8 cellular contexts compared by ENCODE assay signal in genomic region chr11:43578346-43579170, GRCh38.
DNase-seq lines count a peak whose midpoint lies in the region; ATAC-seq, FAIRE-seq and TF ChIP-seq lines count a peak whose summit lies in the region.

No MANE protein-coding gene starts in this region.

- intact Hi-C loops in HepG2 (cut with micrococcal nuclease; ENCODE audit: unreplicated experiment): loop anchor here (5.0 kb wide), 2 partner anchors 104 to 274 kb away; partner anchors contain the start of gene HSD17B12
- intact Hi-C loops in right lobe of liver (cut with DNase I): no loop called here

- FAIRE-seq in HepG2 (lab: Jason Lieb, UNC): no peak

- CTCF ChIA-PET in HepG2 (lab: Yijun Ruan, JAX; ENCODE audit: low intra/inter-chr PET ratio, low total read pairs): no interaction called here

- no peak for ATAC-seq in HepG2
- no peak for ATAC-seq in right lobe of liver
- ATAC-seq in HG02798 (IDR thresholded peaks at IDR 0.05; ENCODE audit: poor library complexity, unreplicated experiment): no peak
- no peak for ATAC-seq in HG02884 (IDR thresholded peaks at IDR 0.05; ENCODE audit: unreplicated experiment)

- H3K79me2 ChIP-seq in HepG2 (ENCODE audit: insufficient read depth, low read length): no peaks in the 10 kb centered on the region

- peaks cover 4% of the 10 kb centered on the region; the same call in 1 of the 2 replicates for H4K20me1 ChIP-seq in HepG2 (ENCODE audit: insufficient read depth, low read length)

- H3K4me2 ChIP-seq in HepG2 (ENCODE audit: low read depth, low read length): peak overlapping the region; percentile 76

- POLR2A ChIA-PET in HepG2 (lab: Yijun Ruan, JAX): no interaction called here

- peak overlapping the region in 2 of 3 experiments; percentile 65 to 73; a peak in 2 of 6 replicates for H3K4me3 ChIP-seq in HepG2 (replicated peaks in 1 of 3; ENCODE audit: insufficient read depth in 1 of 3, low read depth in 2 of 3, low read length in 3 of 3)
- H3K4me3 ChIP-seq in right lobe of liver: peak overlapping the region in 1 of 3 donors; percentile 46
- H3K4me3 ChIP-seq in adipocyte (ENCODE audit: low read length): peak overlapping the region; percentile 80

- H3K4me1 ChIP-seq in HepG2 (ENCODE audit: insufficient read depth, low read length): no peaks in the 10 kb centered on the region
- H3K4me1 ChIP-seq in right lobe of liver: peaks cover 0 to 10% (median 3%) of the 10 kb centered on the region in 4 donors
- peaks cover 39% of the 10 kb centered on the region for H3K4me1 ChIP-seq in adipocyte (ENCODE audit: control insufficient read depth, insufficient read depth, low read length)

- H3K9ac ChIP-seq in HepG2 (ENCODE audit: insufficient read depth, low read depth, low read length): no peak overlapping the region
- H3K9ac ChIP-seq in adipocyte (ENCODE audit: low read length): no peak overlapping the region

- peaks cover 14 to 91% of the 10 kb centered on the region in 2 experiments for H3K27me3 ChIP-seq in HepG2 (ENCODE audit: control insufficient read depth in 1 of 2, insufficient read depth in 2 of 2, low read length in 2 of 2)
- H3K27me3 ChIP-seq in right lobe of liver: peaks cover 3 to 6% of the 10 kb centered on the region in 2 donors
- H3K27me3 ChIP-seq in adipocyte (replicated peaks; ENCODE audit: control insufficient read depth, insufficient read depth, low read length): peaks cover 41% of the 10 kb centered on the region

- 8% methylated on average over 28 of the region's 35 CpGs for WGBS in HepG2 (ENCODE audit: low lambda C conversion rate)
- WGBS in right lobe of liver (ENCODE audit: insufficient coverage, low coverage, low lambda C conversion rate, missing lambda C conversion rate): 3% methylated on average over 28 of the region's 35 CpGs

- TF ChIP-seq CTCF in HepG2 (CRISPR knock-in tag; IDR thresholded peaks at IDR 0.05) (no peak), right lobe of liver (IDR thresholded peaks at IDR 0.05) (no peak)

- in situ Hi-C loops in HepG2 (cut with HindIII; ENCODE audit: extremely low pct_ligation_motif_present, low pct_unique_long_range_greater_than_20kb): no loop called here

- no peaks in the 10 kb centered on the region for H3K9me3 ChIP-seq in HepG2 (ENCODE audit: low read length)
- no peaks in the 10 kb centered on the region for H3K9me3 ChIP-seq in right lobe of liver
- no peaks in the 10 kb centered on the region for H3K9me3 ChIP-seq in adipocyte (ENCODE audit: control insufficient read depth, low read length)

- H3K36me3 ChIP-seq in HepG2 (replicated peaks in 1 of 2; ENCODE audit: control insufficient read depth in 1 of 2, insufficient read depth in 2 of 2, low read length in 2 of 2): no peaks in the 10 kb centered on the region
- no peaks in the 10 kb centered on the region for H3K36me3 ChIP-seq in right lobe of liver
- H3K36me3 ChIP-seq in adipocyte (ENCODE audit: control insufficient read depth, insufficient read depth, low read length, severe bottlenecking): no peaks in the 10 kb centered on the region

- DNase-seq in HepG2 (ENCODE audit: low spot score): no peak
- DNase-seq in right lobe of liver: no peak
- DNase-seq in adipocyte (ENCODE audit: low read depth): peak; percentile 33
- DNase-seq in kidney tubule cell (ENCODE audit: low spot score): peak; percentile 51
- no peak for DNase-seq in COLO668 (lab: John Stamatoyannopoulos, UW; ENCODE audit: unreplicated experiment)
- DNase-seq in Ammon's horn (ENCODE audit: low spot score): no peak

- H3K27ac ChIP-seq in HepG2 (ENCODE audit: extremely low read length, insufficient read depth, low read length): no peak overlapping the region
- H3K27ac ChIP-seq in right lobe of liver: no peak overlapping the region

- no peak for TF ChIP-seq RAD21 in HepG2 (CRISPR knock-in tag; IDR thresholded peaks at IDR 0.05)

- TF ChIP-seq POLR2A in HepG2 (IDR thresholded peaks at IDR 0.05; ENCODE audit: insufficient read depth in 1 of 2, low read depth in 2 of 2, low read length in 2 of 2): no peak
- TF ChIP-seq POLR2A in right lobe of liver (IDR thresholded peaks at IDR 0.05): no peak

- H2AFZ ChIP-seq in HepG2 (ENCODE audit: low read length): no peak overlapping the region

- TF ChIP-seq EP300 in HepG2 (IDR thresholded peaks at IDR 0.05; ENCODE audit: low read depth in 2 of 2, low read length in 2 of 2) (no peak), HepG2 (CRISPR knock-in tag; IDR thresholded peaks at IDR 0.05; ENCODE audit: borderline replicate concordance) (no peak)

- no TSS peak for BruUV-seq in HepG2 (replicated peaks; lab: Mats Ljungman, UMichigan)

TF ChIP-seq in HepG2, 621 proteins besides CTCF, POLR2A, EP300 and RAD21:
- TF ChIP-seq ARNT (IDR thresholded peaks at IDR 0.05) (no peak), HDAC6 (IDR thresholded peaks at IDR 0.05; ENCODE audit: low read depth, low read length) (no peak), ZNF510 (CRISPR knock-in tag; IDR thresholded peaks at IDR 0.05; ENCODE audit: low read depth) (no peak), ZNF382 (CRISPR knock-in tag; IDR thresholded peaks at IDR 0.05; ENCODE audit: borderline replicate concordance) (no peak), MEF2D (CRISPR knock-in tag; IDR thresholded peaks at IDR 0.05) (no peak), KDM2A (CRISPR knock-in tag; IDR thresholded peaks at IDR 0.05; ENCODE audit: borderline replicate concordance, low read depth) (no peak), ZNF879 (CRISPR knock-in tag; IDR thresholded peaks at IDR 0.05) (no peak), ATF2 (CRISPR knock-in tag; IDR thresholded peaks at IDR 0.05) (no peak), TBP (CRISPR knock-in tag; IDR thresholded peaks at IDR 0.05) (no peak), JUNB (CRISPR knock-in tag; IDR thresholded peaks at IDR 0.05; ENCODE audit: borderline replicate concordance) (no peak), FOXP4 (CRISPR knock-in tag; IDR thresholded peaks at IDR 0.05) (no peak), EEA1 (CRISPR knock-in tag; IDR thresholded peaks at IDR 0.05; ENCODE audit: borderline replicate concordance) (no peak), MXD4 (CRISPR knock-in tag; IDR thresholded peaks at IDR 0.05) (no peak), ATF7-NPFF (CRISPR knock-in tag; IDR thresholded peaks at IDR 0.05; ENCODE audit: low read depth) (no peak), ZKSCAN1 (IDR thresholded peaks at IDR 0.05; ENCODE audit: low read length) (no peak)
- TF ChIP-seq, protein P1, sequence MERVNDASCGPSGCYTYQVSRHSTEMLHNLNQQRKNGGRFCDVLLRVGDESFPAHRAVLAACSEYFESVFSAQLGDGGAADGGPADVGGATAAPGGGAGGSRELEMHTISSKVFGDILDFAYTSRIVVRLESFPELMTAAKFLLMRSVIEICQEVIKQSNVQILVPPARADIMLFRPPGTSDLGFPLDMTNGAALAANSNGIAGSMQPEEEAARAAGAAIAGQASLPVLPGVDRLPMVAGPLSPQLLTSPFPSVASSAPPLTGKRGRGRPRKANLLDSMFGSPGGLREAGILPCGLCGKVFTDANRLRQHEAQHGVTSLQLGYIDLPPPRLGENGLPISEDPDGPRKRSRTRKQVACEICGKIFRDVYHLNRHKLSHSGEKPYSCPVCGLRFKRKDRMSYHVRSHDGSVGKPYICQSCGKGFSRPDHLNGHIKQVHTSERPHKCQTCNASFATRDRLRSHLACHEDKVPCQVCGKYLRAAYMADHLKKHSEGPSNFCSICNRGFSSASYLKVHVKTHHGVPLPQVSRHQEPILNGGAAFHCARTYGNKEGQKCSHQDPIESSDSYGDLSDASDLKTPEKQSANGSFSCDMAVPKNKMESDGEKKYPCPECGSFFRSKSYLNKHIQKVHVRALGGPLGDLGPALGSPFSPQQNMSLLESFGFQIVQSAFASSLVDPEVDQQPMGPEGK (CRISPR knock-in tag; IDR thresholded peaks at IDR 0.05): no peak

Comparison
In these comparisons a context has a peak if more than half of its experiments do, and no peak if none do; other contexts are left out.
1. DNase-seq: peak in adipocyte (single experiment) and kidney tubule cell (single experiment); none in HepG2 (single experiment), right lobe of liver (0 of 3), COLO668 (single experiment) and Ammon's horn (single experiment).